Comparison of ENCODE assay signal across 3 cellular contexts in the genomic region with DNA sequence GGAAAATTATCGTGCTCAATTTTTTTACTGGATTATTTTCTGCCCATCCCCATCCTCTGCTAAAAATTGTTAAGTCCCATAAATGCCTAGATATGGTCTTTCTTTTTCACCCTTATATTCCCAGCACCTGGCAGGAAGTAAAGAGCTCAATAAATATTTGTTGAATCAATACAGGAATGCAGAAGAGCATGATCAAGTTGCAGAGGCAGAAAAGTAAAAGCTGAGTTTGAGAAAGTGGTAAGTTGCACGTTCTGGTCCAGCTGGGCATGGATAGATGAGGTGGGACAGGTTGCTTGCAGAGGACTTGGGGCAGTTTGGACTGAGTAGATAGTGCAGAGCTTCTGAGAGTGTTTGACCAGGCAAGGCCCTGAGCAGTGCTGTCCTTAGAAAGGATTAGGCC.
TF ChIP-seq lines count a peak whose summit lies in the region.

No MANE protein-coding gene starts in this region.

TF ChIP-seq in SK-N-SH, 30 proteins besides CTCF, POLR2A, EP300 and RAD21 (continues in another document):
- TF ChIP-seq RCOR1 (IDR thresholded peaks at IDR 0.05; ENCODE audit: low read length) (no peak), GABPA (IDR thresholded peaks at IDR 0.05; ENCODE audit: low read depth) (no peak), POLR2AphosphoS5 (IDR thresholded peaks at IDR 0.05; ENCODE audit: low read depth, low read length) (no peak), RFX5 (IDR thresholded peaks at IDR 0.05; ENCODE audit: low read length) (no peak), ELF1 (IDR thresholded peaks at IDR 0.05) (no peak), NFIC (IDR thresholded peaks at IDR 0.05; ENCODE audit: borderline replicate concordance) (no peak), RXRA (IDR thresholded peaks at IDR 0.05; ENCODE audit: borderline replicate concordance, low read depth) (no peak), SMC3 (IDR thresholded peaks at IDR 0.05; ENCODE audit: low read depth, low read length) (no peak), TAF1 (IDR thresholded peaks at IDR 0.05; ENCODE audit: borderline replicate concordance, low read depth, low read length) (no peak)
- TF ChIP-seq, protein P1, sequence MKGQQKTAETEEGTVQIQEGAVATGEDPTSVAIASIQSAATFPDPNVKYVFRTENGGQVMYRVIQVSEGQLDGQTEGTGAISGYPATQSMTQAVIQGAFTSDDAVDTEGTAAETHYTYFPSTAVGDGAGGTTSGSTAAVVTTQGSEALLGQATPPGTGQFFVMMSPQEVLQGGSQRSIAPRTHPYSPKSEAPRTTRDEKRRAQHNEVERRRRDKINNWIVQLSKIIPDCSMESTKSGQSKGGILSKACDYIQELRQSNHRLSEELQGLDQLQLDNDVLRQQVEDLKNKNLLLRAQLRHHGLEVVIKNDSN (IDR thresholded peaks at IDR 0.05; ENCODE audit: borderline replicate concordance, low read depth), result no peak
- TF ChIP-seq, protein P2, sequence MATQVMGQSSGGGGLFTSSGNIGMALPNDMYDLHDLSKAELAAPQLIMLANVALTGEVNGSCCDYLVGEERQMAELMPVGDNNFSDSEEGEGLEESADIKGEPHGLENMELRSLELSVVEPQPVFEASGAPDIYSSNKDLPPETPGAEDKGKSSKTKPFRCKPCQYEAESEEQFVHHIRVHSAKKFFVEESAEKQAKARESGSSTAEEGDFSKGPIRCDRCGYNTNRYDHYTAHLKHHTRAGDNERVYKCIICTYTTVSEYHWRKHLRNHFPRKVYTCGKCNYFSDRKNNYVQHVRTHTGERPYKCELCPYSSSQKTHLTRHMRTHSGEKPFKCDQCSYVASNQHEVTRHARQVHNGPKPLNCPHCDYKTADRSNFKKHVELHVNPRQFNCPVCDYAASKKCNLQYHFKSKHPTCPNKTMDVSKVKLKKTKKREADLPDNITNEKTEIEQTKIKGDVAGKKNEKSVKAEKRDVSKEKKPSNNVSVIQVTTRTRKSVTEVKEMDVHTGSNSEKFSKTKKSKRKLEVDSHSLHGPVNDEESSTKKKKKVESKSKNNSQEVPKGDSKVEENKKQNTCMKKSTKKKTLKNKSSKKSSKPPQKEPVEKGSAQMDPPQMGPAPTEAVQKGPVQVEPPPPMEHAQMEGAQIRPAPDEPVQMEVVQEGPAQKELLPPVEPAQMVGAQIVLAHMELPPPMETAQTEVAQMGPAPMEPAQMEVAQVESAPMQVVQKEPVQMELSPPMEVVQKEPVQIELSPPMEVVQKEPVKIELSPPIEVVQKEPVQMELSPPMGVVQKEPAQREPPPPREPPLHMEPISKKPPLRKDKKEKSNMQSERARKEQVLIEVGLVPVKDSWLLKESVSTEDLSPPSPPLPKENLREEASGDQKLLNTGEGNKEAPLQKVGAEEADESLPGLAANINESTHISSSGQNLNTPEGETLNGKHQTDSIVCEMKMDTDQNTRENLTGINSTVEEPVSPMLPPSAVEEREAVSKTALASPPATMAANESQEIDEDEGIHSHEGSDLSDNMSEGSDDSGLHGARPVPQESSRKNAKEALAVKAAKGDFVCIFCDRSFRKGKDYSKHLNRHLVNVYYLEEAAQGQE (IDR thresholded peaks at IDR 0.05; ENCODE audit: low read depth, low read length), result no peak
- TF ChIP-seq, protein P3, sequence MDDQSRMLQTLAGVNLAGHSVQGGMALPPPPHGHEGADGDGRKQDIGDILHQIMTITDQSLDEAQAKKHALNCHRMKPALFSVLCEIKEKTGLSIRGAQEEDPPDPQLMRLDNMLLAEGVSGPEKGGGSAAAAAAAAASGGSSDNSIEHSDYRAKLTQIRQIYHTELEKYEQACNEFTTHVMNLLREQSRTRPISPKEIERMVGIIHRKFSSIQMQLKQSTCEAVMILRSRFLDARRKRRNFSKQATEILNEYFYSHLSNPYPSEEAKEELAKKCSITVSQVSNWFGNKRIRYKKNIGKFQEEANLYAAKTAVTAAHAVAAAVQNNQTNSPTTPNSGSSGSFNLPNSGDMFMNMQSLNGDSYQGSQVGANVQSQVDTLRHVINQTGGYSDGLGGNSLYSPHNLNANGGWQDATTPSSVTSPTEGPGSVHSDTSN (IDR thresholded peaks at IDR 0.05), result no peak
- TF ChIP-seq, protein P4, sequence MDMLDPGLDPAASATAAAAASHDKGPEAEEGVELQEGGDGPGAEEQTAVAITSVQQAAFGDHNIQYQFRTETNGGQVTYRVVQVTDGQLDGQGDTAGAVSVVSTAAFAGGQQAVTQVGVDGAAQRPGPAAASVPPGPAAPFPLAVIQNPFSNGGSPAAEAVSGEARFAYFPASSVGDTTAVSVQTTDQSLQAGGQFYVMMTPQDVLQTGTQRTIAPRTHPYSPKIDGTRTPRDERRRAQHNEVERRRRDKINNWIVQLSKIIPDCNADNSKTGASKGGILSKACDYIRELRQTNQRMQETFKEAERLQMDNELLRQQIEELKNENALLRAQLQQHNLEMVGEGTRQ (IDR thresholded peaks at IDR 0.05; ENCODE audit: borderline replicate concordance, low read depth, low read length), result no peak

TF ChIP-seq in SK-N-SH treated with all-trans-retinoic acid at 6 μM for 48 hours, 23 proteins besides CTCF, POLR2A, EP300 and RAD21:
- TF ChIP-seq ZNF8 (CRISPR knock-in tag; IDR thresholded peaks at IDR 0.05) (no peak), ZNF70 (CRISPR knock-in tag; IDR thresholded peaks at IDR 0.05) (no peak), ARNTL (CRISPR knock-in tag; IDR thresholded peaks at IDR 0.05; ENCODE audit: borderline replicate concordance, low read depth) (no peak), ZFP3 (CRISPR knock-in tag; IDR thresholded peaks at IDR 0.05) (no peak), ZC3H10 (CRISPR knock-in tag; IDR thresholded peaks at IDR 0.05) (no peak)
- TF ChIP-seq, protein P5, sequence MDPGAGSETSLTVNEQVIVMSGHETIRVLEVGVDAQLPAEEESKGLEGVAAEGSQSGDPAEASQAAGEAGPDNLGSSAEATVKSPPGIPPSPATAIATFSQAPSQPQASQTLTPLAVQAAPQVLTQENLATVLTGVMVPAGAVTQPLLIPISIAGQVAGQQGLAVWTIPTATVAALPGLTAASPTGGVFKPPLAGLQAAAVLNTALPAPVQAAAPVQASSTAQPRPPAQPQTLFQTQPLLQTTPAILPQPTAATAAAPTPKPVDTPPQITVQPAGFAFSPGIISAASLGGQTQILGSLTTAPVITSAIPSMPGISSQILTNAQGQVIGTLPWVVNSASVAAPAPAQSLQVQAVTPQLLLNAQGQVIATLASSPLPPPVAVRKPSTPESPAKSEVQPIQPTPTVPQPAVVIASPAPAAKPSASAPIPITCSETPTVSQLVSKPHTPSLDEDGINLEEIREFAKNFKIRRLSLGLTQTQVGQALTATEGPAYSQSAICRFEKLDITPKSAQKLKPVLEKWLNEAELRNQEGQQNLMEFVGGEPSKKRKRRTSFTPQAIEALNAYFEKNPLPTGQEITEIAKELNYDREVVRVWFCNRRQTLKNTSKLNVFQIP (CRISPR knock-in tag; IDR thresholded peaks at IDR 0.05; ENCODE audit: borderline replicate concordance, low read depth), result no peak

TF ChIP-seq in H1, 55 proteins besides CTCF, POLR2A, EP300 and RAD21:
- TF ChIP-seq SP1 (IDR thresholded peaks at IDR 0.05; ENCODE audit: low read depth, low read length) (no peak), CBX8 (IDR thresholded peaks at IDR 0.05; ENCODE audit: borderline replicate concordance, low read depth, low read length) (no peak), CBX5 (IDR thresholded peaks at IDR 0.05; ENCODE audit: low read depth, low read length) (no peak)
- TF ChIP-seq, protein P6, sequence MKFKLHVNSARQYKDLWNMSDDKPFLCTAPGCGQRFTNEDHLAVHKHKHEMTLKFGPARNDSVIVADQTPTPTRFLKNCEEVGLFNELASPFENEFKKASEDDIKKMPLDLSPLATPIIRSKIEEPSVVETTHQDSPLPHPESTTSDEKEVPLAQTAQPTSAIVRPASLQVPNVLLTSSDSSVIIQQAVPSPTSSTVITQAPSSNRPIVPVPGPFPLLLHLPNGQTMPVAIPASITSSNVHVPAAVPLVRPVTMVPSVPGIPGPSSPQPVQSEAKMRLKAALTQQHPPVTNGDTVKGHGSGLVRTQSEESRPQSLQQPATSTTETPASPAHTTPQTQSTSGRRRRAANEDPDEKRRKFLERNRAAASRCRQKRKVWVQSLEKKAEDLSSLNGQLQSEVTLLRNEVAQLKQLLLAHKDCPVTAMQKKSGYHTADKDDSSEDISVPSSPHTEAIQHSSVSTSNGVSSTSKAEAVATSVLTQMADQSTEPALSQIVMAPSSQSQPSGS (IDR thresholded peaks at IDR 0.05; ENCODE audit: low read length), result no peak
